ENCODE assay signal across 15 cellular contexts in the genomic region with DNA sequence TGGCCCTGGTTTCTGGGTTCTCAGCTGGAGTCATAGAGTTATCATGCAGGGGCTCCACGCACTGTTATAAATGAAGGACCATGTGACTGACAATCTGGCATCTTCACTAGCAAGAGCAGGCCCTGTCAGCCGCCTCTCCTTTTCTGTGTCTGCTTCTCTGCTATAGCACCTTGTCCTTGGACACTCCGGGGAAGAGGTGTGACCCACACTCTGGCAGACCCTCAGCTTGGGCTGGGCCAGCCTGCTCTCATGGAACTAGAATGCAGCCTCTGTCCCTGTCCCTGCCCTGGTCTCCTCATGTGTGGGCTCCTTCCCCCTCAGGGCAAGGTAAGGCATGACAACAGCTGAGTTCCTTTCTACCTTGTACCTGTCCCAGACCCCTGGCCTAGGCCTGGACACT. TPM values are rescaled to one million over a fixed set of nuclear protein-coding genes. Genes with fewer than 3 reads are reported as not detected.
DNase-seq lines count a peak whose midpoint lies in the region; ATAC-seq and TF ChIP-seq lines count a peak whose summit lies in the region.
"Had no signal": no experiment of that assay in that cellular context is flagged by ENCODE, and none has a peak within 500 bp of the region (broad histone marks: within the 10 kb centered on the region; RNA-seq: fewer than 3 reads in every experiment).

No MANE protein-coding gene starts in this region.

- H3K36me3 ChIP-seq in right atrium auricular region (no peaks in the 10 kb centered on the region), mesenchymal stem cell (ENCODE audit: control insufficient read depth in 1 of 2, insufficient read depth in 2 of 2, low read depth in 1 of 2, low read length in 2 of 2) (no peaks in the 10 kb centered on the region)
- H3K36me3 ChIP-seq: HAP-1 had no signal

- H3K4me3 ChIP-seq in right atrium auricular region (no peak overlapping the region), mesenchymal stem cell (ENCODE audit: insufficient read depth in 1 of 2, low read depth in 1 of 2, low read length in 2 of 2) (no peak overlapping the region)
- H3K4me3 ChIP-seq: HAP-1 had no signal

- H2BK15ac ChIP-seq in mesenchymal stem cell (ENCODE audit: low read depth, poor library complexity, severe bottlenecking) = no peak overlapping the region

- H3K18ac ChIP-seq in mesenchymal stem cell (ENCODE audit: low read depth in 1 of 2, low read length in 2 of 2) = no peak overlapping the region

- 79% methylated on average over 3 of the region's 3 CpGs for WGBS in mesenchymal stem cell

- no peak overlapping the region for H2BK5ac ChIP-seq in mesenchymal stem cell (ENCODE audit: low read depth, low read length, poor library complexity, severe bottlenecking)

- H3K14ac ChIP-seq in mesenchymal stem cell (ENCODE audit: low read length in 2 of 2) = no peak overlapping the region

- H2BK12ac ChIP-seq in mesenchymal stem cell (ENCODE audit: low read length in 2 of 2) = no peak overlapping the region

- H3K4me1 ChIP-seq in right atrium auricular region (no peaks in the 10 kb centered on the region), mesenchymal stem cell (ENCODE audit: control insufficient read depth, insufficient read depth, low read depth, low read length) (peaks cover 4% of the 10 kb centered on the region)
- H3K4me1 ChIP-seq: HAP-1 had no signal

- H4K91ac ChIP-seq in mesenchymal stem cell (ENCODE audit: low read length) = no peak overlapping the region

- no peak overlapping the region for H3K4ac ChIP-seq in mesenchymal stem cell (ENCODE audit: low read depth in 1 of 2, low read length in 2 of 2)

- intact Hi-C loops in Right ventricle myocardium inferior (cut with DNase I) = no loop called here
- intact Hi-C loops in left cardiac atrium (cut with DNase I) = no loop called here

- H3K23ac ChIP-seq in mesenchymal stem cell (ENCODE audit: low read length in 2 of 2) = no peak overlapping the region

- no peaks in the 10 kb centered on the region for H3K79me1 ChIP-seq in mesenchymal stem cell (replicated peaks; ENCODE audit: low read length, poor library complexity, severe bottlenecking)

- H4K8ac ChIP-seq in mesenchymal stem cell (ENCODE audit: low read length) = no peak overlapping the region

- H2AFZ ChIP-seq in mesenchymal stem cell (ENCODE audit: low read depth, low read length) = no peak overlapping the region

- peak overlapping the region; percentile 6 for H2BK120ac ChIP-seq in mesenchymal stem cell (ENCODE audit: low read depth, low read length)

- TF ChIP-seq CTCF in right atrium auricular region (IDR thresholded peaks at IDR 0.05) = no peak

- H3K27ac ChIP-seq in right atrium auricular region (peak overlapping the region in 1 of 2 donors; percentile 16), mesenchymal stem cell (ENCODE audit: low read length, poor library complexity, severe bottlenecking) (no peak overlapping the region)
- H3K27ac ChIP-seq: 22Rv1 had no signal

- H3K27me3 ChIP-seq in right atrium auricular region (no peaks in the 10 kb centered on the region), mesenchymal stem cell (ENCODE audit: control insufficient read depth in 1 of 2, insufficient read depth in 1 of 2, low read length in 2 of 2) (no peaks in the 10 kb centered on the region)

- DNase-seq in Right ventricle myocardium inferior (ENCODE audit: missing footprints) (no peak), right atrium auricular region (ENCODE audit: low spot score) (no peak), left cardiac atrium (peak; percentile 37), mesenchymal stem cell (no peak), NOMO-1 treated with DMSO at 0.1 percent for 48 hours (lab: John Stamatoyannopoulos, UW; ENCODE audit: unreplicated experiment) (no peak), SK-N-DZ (ENCODE audit: low spot score) (no peak), LoVo (ENCODE audit: low spot score) (no peak)
- DNase-seq: CD8-positive, alpha-beta T cell; COR-L47; DMS153; DMS79 treated with DMSO at 0.1 percent for 48 hours; EL had no signal

- H2AK5ac ChIP-seq in mesenchymal stem cell (ENCODE audit: low read length, severe bottlenecking) = peak overlapping the region; percentile 53

- H3K9me3 ChIP-seq in right atrium auricular region = no peaks in the 10 kb centered on the region
- H3K9me3 ChIP-seq in mesenchymal stem cell (ENCODE audit: control insufficient read depth, low read length) = no peaks in the 10 kb centered on the region
- H3K9me3 ChIP-seq: HAP-1 had no signal

- ATAC-seq in Right ventricle myocardium inferior (peak; percentile 56), left cardiac atrium (peak; percentile 88 to 91)
- ATAC-seq: CD8-positive, alpha-beta T cell had no signal

- no peak overlapping the region for H3K4me2 ChIP-seq in mesenchymal stem cell (ENCODE audit: low read length, poor library complexity, severe bottlenecking)

- H3K9ac ChIP-seq in mesenchymal stem cell (ENCODE audit: low read length) = no peak overlapping the region

RNA-seq across cellular contexts. Expression of a gene that starts 10.9 kb away (rescaled TPM):
- total RNA-seq in Right ventricle myocardium inferior (4.1 TPM), right atrium auricular region (1 to 10 TPM; 3.4 to 3.5 TPM), left cardiac atrium (1 to 10 TPM; 1.8 to 3.7 TPM)
- 2.3 TPM for polyA plus RNA-seq in mesenchymal stem cell (2013, experiment 1 of 2)
- 2.3 TPM for polyA plus RNA-seq in mesenchymal stem cell (2013, experiment 2 of 2)
- polyA plus RNA-seq in SK-N-DZ (2014; cell fraction: cytosol; rRNA removed) = 20.3 and 25.9 TPM in 2 replicates
- 16.8 TPM in 2 replicates for polyA plus RNA-seq in SK-N-DZ (2014; cell fraction: nucleus; rRNA removed)

RNA-seq across cellular contexts. Expression of a gene that starts 27.0 kb away (rescaled TPM):
- total RNA-seq in Right ventricle myocardium inferior = 606 TPM
- 100 to 1,000 TPM; 571 to 831 TPM for total RNA-seq in right atrium auricular region
- 100 to 1,000 TPM; 691 to 715 TPM for total RNA-seq in left cardiac atrium
- 1,727 TPM for polyA plus RNA-seq in mesenchymal stem cell (2013, experiment 1 of 2)
- 1,711 TPM for polyA plus RNA-seq in mesenchymal stem cell (2013, experiment 2 of 2)
- polyA plus RNA-seq in SK-N-DZ (2014; cell fraction: cytosol; rRNA removed) = 1,786 and 2,097 TPM in 2 replicates
- 1,399 and 1,465 TPM in 2 replicates for polyA plus RNA-seq in SK-N-DZ (2014; cell fraction: nucleus; rRNA removed)

RNA-seq across cellular contexts. Expression of a gene that starts 55.7 kb away (rescaled TPM):
- total RNA-seq in Right ventricle myocardium inferior = 32.2 TPM
- 10 to 100 TPM; 19.3 to 37.1 TPM for total RNA-seq in right atrium auricular region
- 10 to 100 TPM; 22.4 to 39.6 TPM for total RNA-seq in left cardiac atrium
- 41.3 TPM for polyA plus RNA-seq in mesenchymal stem cell (2013, experiment 1 of 2)
- polyA plus RNA-seq in mesenchymal stem cell (2013, experiment 2 of 2) = 39.0 TPM
- polyA plus RNA-seq in SK-N-DZ (2014; cell fraction: cytosol; rRNA removed) = 8.2 and 9.6 TPM in 2 replicates
- 12.2 and 15.4 TPM in 2 replicates for polyA plus RNA-seq in SK-N-DZ (2014; cell fraction: nucleus; rRNA removed)
- total RNA-seq: CD8-positive, alpha-beta T cell had no signal
- polyA plus RNA-seq: CD14-positive monocyte had no signal
